8 cellular contexts compared by ENCODE assay signal in the genomic region with DNA sequence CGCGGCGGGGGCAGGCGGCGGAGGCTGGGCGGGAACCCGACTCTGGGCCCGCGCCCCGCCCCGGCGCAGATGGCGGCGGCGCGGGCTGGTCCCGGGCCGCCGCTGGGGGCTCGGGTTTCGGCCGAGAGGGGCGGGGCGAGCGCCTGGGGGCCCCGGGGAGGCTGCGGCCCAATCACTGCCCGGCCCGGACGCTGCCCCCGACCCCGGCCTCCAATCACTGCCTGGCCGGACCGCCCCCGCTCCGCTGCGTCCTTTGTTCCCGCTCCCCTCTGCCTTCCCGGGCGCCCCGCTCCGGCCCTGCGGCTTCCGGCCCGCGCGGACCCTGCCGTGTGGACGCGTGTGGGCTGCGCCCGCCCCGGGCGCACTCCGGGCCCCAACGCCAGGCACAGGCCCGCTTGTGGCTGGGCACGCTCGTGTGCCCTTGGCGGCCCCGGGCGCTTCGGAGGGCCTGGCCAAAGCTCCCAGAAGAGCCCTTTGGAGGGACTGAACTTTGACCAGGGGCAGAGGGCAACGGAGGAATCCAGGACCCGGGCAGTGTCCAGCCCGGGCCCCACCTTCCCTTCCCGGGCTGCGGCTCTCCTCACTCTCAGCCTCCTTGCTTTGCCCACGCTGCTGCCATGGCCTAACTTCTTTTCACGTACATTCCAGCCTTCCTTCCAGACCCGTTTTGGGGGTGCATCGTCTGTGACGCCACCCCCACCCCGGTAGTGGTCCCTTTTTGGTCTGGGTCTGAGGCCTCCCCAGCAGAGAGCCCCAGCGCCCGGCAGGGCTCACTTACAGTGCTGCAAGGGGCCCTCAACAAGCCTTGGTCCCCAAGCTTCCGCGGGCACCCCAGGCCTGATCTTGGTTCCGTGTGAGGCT. TPM values are rescaled to one million over a fixed set of nuclear protein-coding genes. Genes with fewer than 3 reads are reported as not detected.
DNase-seq lines count a peak whose midpoint lies in the region; ATAC-seq and TF ChIP-seq lines count a peak whose summit lies in the region.

No MANE protein-coding gene starts in this region.

- 7 to 24% (median 11%) methylated on average over 24 to 79 of the region's 79 CpGs for WGBS in heart left ventricle, 4 donors

- H3K9me3 ChIP-seq in KOPT-K1 (ENCODE audit: insufficient read depth, low read length, poor library complexity, severe bottlenecking) = no peaks in the 10 kb centered on the region
- no peaks in the 10 kb centered on the region for H3K9me3 ChIP-seq in heart left ventricle

- H3K4me1 ChIP-seq in heart left ventricle = peaks cover 0 to 44% (median 10%) of the 10 kb centered on the region in 12 donors

- no peaks in the 10 kb centered on the region for H3K27me3 ChIP-seq in heart left ventricle

- peak overlapping the region; percentile 91 for H3K27ac ChIP-seq in KOPT-K1 (ENCODE audit: low read depth, low read length, poor library complexity, severe bottlenecking)
- peak overlapping the region; percentile 85 to 98 (median 95) for H3K27ac ChIP-seq in heart left ventricle

- H3K4me1 Mint-ChIP-seq in osteocyte (ENCODE audit: unreplicated experiment) = peaks cover 11% of the 10 kb centered on the region

- TF ChIP-seq POLR2A in heart left ventricle (IDR thresholded peaks at IDR 0.05) = peak in 1 of 2 donors; percentile 74

- TF ChIP-seq CTCF in GM10266 (IDR thresholded peaks at IDR 0.05; ENCODE audit: control insufficient read depth, insufficient read depth, low read depth, missing control alignments) = no peak
- TF ChIP-seq CTCF in heart left ventricle (IDR thresholded peaks at IDR 0.05) = no peak
- no peak for TF ChIP-seq CTCF in osteocyte (IDR thresholded peaks at IDR 0.05)

- ATAC-seq in GM21717 (IDR thresholded peaks at IDR 0.05; ENCODE audit: unreplicated experiment) (peak; percentile 58), heart left ventricle (peak; percentile 80 to 93 (median 90))

- DNase-seq in GM10266 (ENCODE audit: extremely low spot score) (peak; percentile 98), amniotic epithelial cell (ENCODE audit: low read depth) (peak; percentile 81), heart left ventricle (peak; percentile 92 to 94 (median 93)), osteocyte (ENCODE audit: extremely low spot score, unreplicated experiment) (peak; percentile 91), GF-D8 (lab: John Stamatoyannopoulos, UW) (no peak), UCSD-AML1 (lab: John Stamatoyannopoulos, UW; ENCODE audit: unreplicated experiment) (no peak)

- H3K4me3 ChIP-seq in heart left ventricle = peak overlapping the region; percentile 28 to 89 (median 59)

- H3K4me3 Mint-ChIP-seq in osteocyte (ENCODE audit: unreplicated experiment) = peak overlapping the region; percentile 74

- H3K36me3 Mint-ChIP-seq in osteocyte (ENCODE audit: unreplicated experiment) = no peaks in the 10 kb centered on the region

- H3K36me3 ChIP-seq in KOPT-K1 (ENCODE audit: insufficient read depth, low read length) (no peaks in the 10 kb centered on the region), heart left ventricle (no peaks in the 10 kb centered on the region)

- peak overlapping the region; percentile 78 for H3K27ac Mint-ChIP-seq in osteocyte (ENCODE audit: unreplicated experiment)

- intact Hi-C loops in heart left ventricle (cut with DNase I) = loop anchor here in 4 of 10 donors (1.0 to 2.0 kb wide), 3 partner anchors 26 to 34 kb away; no protein-coding TSS in a partner anchor

- H3K27me3 Mint-ChIP-seq in osteocyte (ENCODE audit: unreplicated experiment) = no peaks in the 10 kb centered on the region

- H3K9me3 Mint-ChIP-seq in osteocyte (ENCODE audit: unreplicated experiment) = no peaks in the 10 kb centered on the region

RNA-seq across cellular contexts. Expression of gene PTMA, which starts 27.1 kb away (rescaled TPM):
- total RNA-seq in heart left ventricle = 100 to 1,000 TPM; 143 to 409 (median 200) TPM
- 100 to 1,000 TPM; 403 to 707 TPM for polyA plus RNA-seq in heart left ventricle
- 709 and 776 TPM in 2 replicates for total RNA-seq in osteocyte

Comparison
In these comparisons a context has a peak if more than half of its experiments do, and no peak if none do; other contexts are left out.
1. DNase-seq: peak in GM10266 (single experiment), amniotic epithelial cell (single experiment), heart left ventricle (5 of 5) and osteocyte (single experiment); none in GF-D8 (single experiment) and UCSD-AML1 (single experiment).